2 cellular contexts compared by ENCODE assay signal in genomic region chr10:5835446-5836095, GRCh38.
A peak's percentile ranks its signal among the peaks of the same experiment; 100 is the strongest.
TF ChIP-seq lines count a peak whose summit lies in the region.

No MANE protein-coding gene starts in this region.

TF ChIP-seq in GM23338, 12 proteins besides CTCF, POLR2A, EP300 and RAD21:
- TF ChIP-seq ETS1 (IDR thresholded peaks at IDR 0.05) (no peak), POLR2AphosphoS5 (IDR thresholded peaks at IDR 0.05; ENCODE audit: low read depth) (no peak), REST (IDR thresholded peaks at IDR 0.05; ENCODE audit: unreplicated experiment) (no peak), CREB1 (CRISPR knock-in tag; IDR thresholded peaks at IDR 0.05; ENCODE audit: low read depth) (no peak), NANOG (IDR thresholded peaks at IDR 0.05; ENCODE audit: borderline replicate concordance) (no peak), JUNB (IDR thresholded peaks at IDR 0.05; ENCODE audit: unreplicated experiment) (no peak), EZH2phosphoT487 (IDR thresholded peaks at IDR 0.05; ENCODE audit: unreplicated experiment) (no peak), EZH2 (IDR thresholded peaks at IDR 0.05; ENCODE audit: low read depth, unreplicated experiment) (no peak), ZNF331 (CRISPR knock-in tag; IDR thresholded peaks at IDR 0.05; ENCODE audit: low read depth) (no peak), ZNF114 (CRISPR knock-in tag; IDR thresholded peaks at IDR 0.05) (no peak), STAT1 (IDR thresholded peaks at IDR 0.05; ENCODE audit: unreplicated experiment) (no peak), ZNF462 (CRISPR knock-in tag; IDR thresholded peaks at IDR 0.05) (no peak)

TF ChIP-seq in K562, 482 proteins besides CTCF, POLR2A, EP300 and RAD21:
- TF ChIP-seq NR2C1 (IDR thresholded peaks at IDR 0.05) (no peak), NR2C1 (tag; IDR thresholded peaks at IDR 0.05) (0 out of 2 replicates have a peak, but pooled peaks have one; percentile 10), RBM22 (IDR thresholded peaks at IDR 0.05; ENCODE audit: low read depth, low read length, poor library complexity, severe bottlenecking) (no peak), ZNF263 (CRISPR knock-in tag; IDR thresholded peaks at IDR 0.05; ENCODE audit: borderline replicate concordance) (0 out of 2 replicates have a peak, but pooled peaks have one; percentile 24)
